1 cellular context compared by ENCODE assay signal in genomic region chr1:41496080-41497055, GRCh38.
TF ChIP-seq lines count a peak whose summit lies in the region.

No MANE protein-coding gene starts in this region.

TF ChIP-seq in HEK293, 187 proteins besides CTCF, POLR2A, EP300 and RAD21 (continued from another document and continues in another):
- TF ChIP-seq HIC1 (tag by site-specific recombination; IDR thresholded peaks at IDR 0.05) (peak; percentile 96), ZIC2 (tag by site-specific recombination; IDR thresholded peaks at IDR 0.05) (peak; percentile 94), KLF10 (tag by site-specific recombination; IDR thresholded peaks at IDR 0.05) (peak; percentile 94), ZNF223 (tag by site-specific recombination; IDR thresholded peaks at IDR 0.05) (no peak), ZNF155 (tag by site-specific recombination; IDR thresholded peaks at IDR 0.05) (no peak), ZNF580 (tag by site-specific recombination; IDR thresholded peaks at IDR 0.05) (no peak), OSR2 (tag by site-specific recombination; IDR thresholded peaks at IDR 0.05) (no peak), ZEB2 (tag by site-specific recombination; IDR thresholded peaks at IDR 0.05) (peak; percentile 88), ZNF513 (tag by site-specific recombination; IDR thresholded peaks at IDR 0.05) (no peak), EGR2 (tag by site-specific recombination; IDR thresholded peaks at IDR 0.05; ENCODE audit: low read depth) (peak; percentile 66), SP2 (tag by site-specific recombination; IDR thresholded peaks at IDR 0.05) (peak; percentile 43), ZNF555 (tag by site-specific recombination; conservative IDR thresholded peaks at IDR 0.05) (no peak), ZSCAN5A (tag by site-specific recombination; IDR thresholded peaks at IDR 0.05) (no peak), ZNF404 (tag by site-specific recombination; IDR thresholded peaks at IDR 0.05) (no peak), HOXC10 (CRISPR knock-in tag; IDR thresholded peaks at IDR 0.05) (no peak), ZNF140 (tag by site-specific recombination; IDR thresholded peaks at IDR 0.05) (no peak), ZNF433 (tag by site-specific recombination; IDR thresholded peaks at IDR 0.05; ENCODE audit: low read depth) (no peak), ZNF621 (tag by site-specific recombination; IDR thresholded peaks at IDR 0.05) (no peak), ZSCAN4 (tag by site-specific recombination; IDR thresholded peaks at IDR 0.05) (no peak), ZNF747 (tag by site-specific recombination; IDR thresholded peaks at IDR 0.05) (no peak), ZNF398 (tag by site-specific recombination; IDR thresholded peaks at IDR 0.05) (peak; percentile 50; the same call in 1 of the 2 replicates), MZF1 (tag by site-specific recombination; IDR thresholded peaks at IDR 0.05; ENCODE audit: borderline replicate concordance) (no peak), ZNF501 (tag by site-specific recombination; IDR thresholded peaks at IDR 0.05) (no peak), ZNF558 (tag by site-specific recombination; IDR thresholded peaks at IDR 0.05) (no peak), ZNF26 (tag by site-specific recombination; IDR thresholded peaks at IDR 0.05) (no peak), ZNF274 (IDR thresholded peaks at IDR 0.05; ENCODE audit: low read length) (no peak), ZNF274 (tag by site-specific recombination; IDR thresholded peaks at IDR 0.05; ENCODE audit: borderline replicate concordance) (no peak), ELK4 (IDR thresholded peaks at IDR 0.05; ENCODE audit: borderline replicate concordance, low read depth, low read length) (no peak), ZBTB8A (tag by site-specific recombination; IDR thresholded peaks at IDR 0.05) (peak; percentile 93), ZNF585B (tag by site-specific recombination; IDR thresholded peaks at IDR 0.05) (no peak), ZNF146 (tag by site-specific recombination; IDR thresholded peaks at IDR 0.05) (0 out of 2 replicates have a peak, but pooled peaks have one; percentile 2), GLIS2 (tag by site-specific recombination; IDR thresholded peaks at IDR 0.05) (peak; percentile 90), ZNF184 (tag by site-specific recombination; IDR thresholded peaks at IDR 0.05) (0 out of 2 replicates have a peak, but pooled peaks have one; percentile 11), ZNF366 (tag by site-specific recombination; conservative IDR thresholded peaks at IDR 0.05) (no peak), ZNF239 (tag by site-specific recombination; IDR thresholded peaks at IDR 0.05) (no peak), ZFP37 (tag by site-specific recombination; IDR thresholded peaks at IDR 0.05) (0 out of 2 replicates have a peak, but pooled peaks have one; percentile 11), ZNF23 (tag by site-specific recombination; IDR thresholded peaks at IDR 0.05; ENCODE audit: borderline replicate concordance) (no peak), ZSCAN23 (tag by site-specific recombination; IDR thresholded peaks at IDR 0.05) (no peak), ZBTB6 (tag by site-specific recombination; IDR thresholded peaks at IDR 0.05) (no peak), ZNF518A (tag by site-specific recombination; conservative IDR thresholded peaks at IDR 0.05; ENCODE audit: low read depth) (no peak), ZNF280D (tag by site-specific recombination; IDR thresholded peaks at IDR 0.05) (no peak)
